Comparison of ENCODE assay signal across 8 cellular contexts in the genomic region with DNA sequence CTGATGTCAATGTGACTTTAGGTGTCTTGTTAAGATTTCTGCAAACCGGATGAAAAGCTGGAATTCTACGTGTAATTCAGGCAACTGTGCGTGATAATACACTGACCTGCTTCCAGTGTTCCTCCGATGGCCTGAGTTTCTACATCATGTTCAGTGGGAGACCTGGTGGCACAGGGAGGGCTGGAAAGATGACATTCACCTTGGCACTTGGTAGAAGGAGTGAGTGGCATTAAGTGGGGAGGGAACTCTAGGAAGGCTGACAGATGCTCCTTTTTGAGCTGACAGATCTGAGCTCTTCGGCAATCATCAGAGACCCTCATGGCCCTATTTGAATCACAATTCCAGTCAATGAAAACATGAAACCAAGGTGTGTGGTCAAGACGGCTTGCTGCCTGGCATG.
"Had no signal": no experiment of that assay in that cellular context is flagged by ENCODE, and none has a peak within 500 bp of the region (broad histone marks: within the 10 kb centered on the region; RNA-seq: fewer than 3 reads in every experiment).

No MANE protein-coding gene starts in this region.

- ATAC-seq: GM12878 had no signal

- DNase-seq: GDM1, GF-D8 had no signal

- FAIRE-seq: G401.6, GM12878, GM12891, GM12892, GM18507, GM19239 had no signal

- H3K4me3 ChIP-seq: GM12878 had no signal
